8 cellular contexts compared by ENCODE assay signal in the genomic region with DNA sequence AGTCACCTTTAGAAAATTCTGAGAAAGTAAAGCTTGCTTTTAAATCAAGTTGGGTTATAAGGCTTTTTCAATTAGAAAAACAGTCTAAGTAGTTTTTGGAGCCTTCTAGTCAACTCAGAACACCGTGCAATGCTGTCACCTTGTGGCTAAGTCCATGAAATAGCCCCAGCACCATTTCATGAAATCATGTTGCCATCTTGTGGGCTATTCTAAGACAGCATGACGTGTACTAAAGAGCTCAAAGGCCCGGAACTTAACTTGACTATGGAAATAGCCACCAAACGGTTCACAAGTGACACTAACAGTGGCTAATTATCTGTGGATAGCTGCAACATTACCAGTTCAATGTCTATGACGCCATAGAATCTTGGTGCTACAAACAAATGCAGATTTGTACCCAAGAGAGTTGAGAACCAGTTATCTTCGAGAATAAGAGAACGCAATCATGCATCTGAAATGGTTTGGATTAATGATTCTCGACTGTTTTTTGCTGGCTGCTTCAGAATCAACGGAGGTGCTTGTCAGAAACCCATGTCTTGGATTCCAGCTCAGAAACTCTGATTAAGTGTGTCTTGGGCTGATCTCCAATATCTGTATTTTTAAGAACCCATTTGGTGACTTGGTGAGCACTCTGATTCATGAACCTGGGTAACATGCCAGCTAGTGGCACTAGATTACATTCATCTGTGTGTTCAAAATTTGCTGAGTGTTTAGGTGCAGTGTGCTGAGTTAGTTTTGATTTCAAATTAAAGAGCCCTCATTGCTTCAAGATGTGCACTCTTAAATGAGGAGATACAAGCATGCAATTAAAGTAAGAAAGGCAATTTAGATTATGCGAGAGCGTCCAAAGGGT.
A peak's percentile ranks its signal among the peaks of the same experiment; 100 is the strongest.
DNase-seq lines count a peak whose midpoint lies in the region; ATAC-seq and TF ChIP-seq lines count a peak whose summit lies in the region.

No MANE protein-coding gene starts in this region.

- no peaks in the 10 kb centered on the region for H3K36me3 Mint-ChIP-seq in activated T-cell treated with anti-CD3 and anti-CD28 coated beads, Interleukin-2, amount 50 U/mL, for 24 hours (ENCODE audit: low read depth)

- H3K9me3 ChIP-seq in adipocyte (ENCODE audit: control insufficient read depth, low read length), result no peaks in the 10 kb centered on the region

- no peak overlapping the region for H3K27ac Mint-ChIP-seq in activated T-cell treated with anti-CD3 and anti-CD28 coated beads, Interleukin-2, amount 50 U/mL, for 24 hours

- TF ChIP-seq CTCF in LNCaP clone FGC (IDR thresholded peaks at IDR 0.05; ENCODE audit: control insufficient read depth, extremely low read depth, insufficient read depth), result peak; percentile 100

- no peaks in the 10 kb centered on the region for H3K27me3 ChIP-seq in adipocyte (replicated peaks; ENCODE audit: control insufficient read depth, insufficient read depth, low read length)

- intact Hi-C loops in left cardiac atrium (cut with DNase I), result loop anchor here (2.0 to 10.0 kb wide), 3 partner anchors 125 to 1325 kb away; no protein-coding TSS in a partner anchor

- H3K36me3 ChIP-seq in adipocyte (ENCODE audit: control insufficient read depth, insufficient read depth, low read length, severe bottlenecking), result no peaks in the 10 kb centered on the region

- ATAC-seq in left cardiac atrium, result peak; percentile 95

- no peaks in the 10 kb centered on the region for H3K9me3 Mint-ChIP-seq in activated T-cell treated with anti-CD3 and anti-CD28 coated beads, Interleukin-2, amount 50 U/mL, for 24 hours

- H3K4me3 Mint-ChIP-seq in activated T-cell treated with anti-CD3 and anti-CD28 coated beads, Interleukin-2, amount 50 U/mL, for 24 hours, result no peak overlapping the region

- H3K27me3 Mint-ChIP-seq in activated T-cell treated with anti-CD3 and anti-CD28 coated beads, Interleukin-2, amount 50 U/mL, for 24 hours, result no peaks in the 10 kb centered on the region

- no peak overlapping the region for H3K9ac ChIP-seq in adipocyte (ENCODE audit: low read length)

- DNase-seq in activated T-cell treated with anti-CD3 and anti-CD28 coated beads for 24 hours (ENCODE audit: low read depth), result peak; percentile 21
- no peak for DNase-seq in activated T-cell treated with anti-CD3 and anti-CD28 coated beads, Interleukin-2, amount 50 U/mL, for 24 hours
- peak; percentile 10 for DNase-seq in HCEC 1CT
- peak; percentile 86 for DNase-seq in LNCaP clone FGC (ENCODE audit: low read depth)
- DNase-seq in OCI-M2 (lab: John Stamatoyannopoulos, UW; ENCODE audit: unreplicated experiment), result peak; percentile 18
- DNase-seq in adipocyte (ENCODE audit: low read depth), result peak; percentile 88
- peak; percentile 40 for DNase-seq in left cardiac atrium
- DNase-seq in putamen (ENCODE audit: low spot score), result peak; percentile 76

- H3K4me3 ChIP-seq in LNCaP clone FGC (ENCODE audit: low read depth, low read length) (no peak overlapping the region), adipocyte (ENCODE audit: low read length) (peak overlapping the region; percentile 19)

- H3K4me1 ChIP-seq in adipocyte (ENCODE audit: control insufficient read depth, insufficient read depth, low read length), result peaks cover 22% of the 10 kb centered on the region

- H3K4me1 Mint-ChIP-seq in activated T-cell treated with anti-CD3 and anti-CD28 coated beads, Interleukin-2, amount 50 U/mL, for 24 hours (ENCODE audit: low read depth), result no peaks in the 10 kb centered on the region
